35 cellular contexts compared by ENCODE assay signal in the genomic region with DNA sequence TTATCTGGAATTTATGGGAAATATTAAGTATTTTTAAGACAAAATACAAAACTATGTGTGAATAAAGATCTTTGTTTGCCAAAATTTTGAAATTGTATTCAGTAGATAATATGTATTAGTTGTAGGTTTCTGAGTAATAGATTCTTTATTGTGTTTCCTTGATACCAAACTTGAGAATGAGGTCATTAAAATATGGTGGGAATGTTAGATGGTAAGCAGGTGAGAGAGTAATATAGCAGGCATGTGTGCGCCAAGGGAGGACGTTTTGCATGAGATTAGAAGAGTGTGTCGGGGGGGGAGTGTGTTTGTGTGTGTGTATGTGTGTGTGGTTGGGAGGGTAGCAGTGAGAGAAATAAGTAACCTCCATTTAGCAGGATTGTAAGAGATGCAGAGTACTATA.
"Had no signal": no experiment of that assay in that cellular context is flagged by ENCODE, and none has a peak within 500 bp of the region (broad histone marks: within the 10 kb centered on the region; RNA-seq: fewer than 3 reads in every experiment).

No MANE protein-coding gene starts in this region.

- H3K9me3 ChIP-seq: MG63 had no signal

- H3K27me3 ChIP-seq: MG63 had no signal

- H3K4me3 ChIP-seq: MG63 had no signal

- H3K36me3 ChIP-seq: MG63 had no signal

- DNase-seq: Kasumi-1, MG63, MM.1S, MV-4-11, NCI-H1048, NCI-H1092, NCI-H1092 treated with DMSO at 0.1 percent for 48 hours, NCI-H1105, NCI-H1105 treated with DMSO at 0.1 percent for 48 hours, NCI-H1417, NCI-H1417 treated with DMSO at 0.1 percent for 48 hours, NCI-H1436, NCI-H1436 treated with DMSO at 0.1 percent for 48 hours, NCI-H146, NCI-H1694, NCI-H1694 treated with DMSO at 0.1 percent for 48 hours, NCI-H187, NCI-H187 treated with DMSO at 0.1 percent for 48 hours, NCI-H1930, NCI-H2029, NCI-H2029 treated with DMSO at 0.1 percent for 48 hours, NCI-H2081, NCI-H2081 treated with DMSO at 0.1 percent for 48 hours, NCI-H2107, NCI-H2171, NCI-H2171 treated with DMSO at 0.1 percent for 48 hours, NCI-H2227 treated with DMSO at 0.1 percent for 48 hours, NCI-H226, NCI-H345, NCI-H446, NCI-H446 treated with DMSO at 0.1 percent for 48 hours, NCI-H510A, NCI-H510A treated with DMSO at 0.1 percent for 48 hours, NCI-H524, NCI-H524 treated with DMSO at 0.1 percent for 48 hours had no signal
